14 cellular contexts compared by ENCODE assay signal in the genomic region with DNA sequence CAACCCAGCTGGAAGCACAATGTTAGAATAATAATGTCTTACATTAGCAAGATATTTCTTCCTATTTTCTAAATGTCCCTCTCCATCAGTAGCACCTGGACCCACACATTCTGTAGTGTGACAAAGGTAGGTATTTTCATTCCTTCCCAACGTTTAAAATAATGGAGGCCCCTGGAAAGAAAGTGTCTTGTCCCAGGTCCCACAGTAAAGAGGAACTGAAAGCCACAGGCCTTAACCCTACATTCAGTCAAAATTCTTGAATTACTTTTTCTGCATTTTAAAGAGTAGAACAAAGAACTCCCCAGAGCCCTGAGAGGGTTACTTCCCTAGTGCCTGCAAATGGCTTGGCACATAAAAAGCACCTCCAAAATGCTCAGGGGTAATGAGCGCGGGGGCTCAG. TPM values are rescaled to one million over a fixed set of nuclear protein-coding genes. Genes with fewer than 3 reads are reported as not detected.
A peak's percentile ranks its signal among the peaks of the same experiment; 100 is the strongest.
DNase-seq lines count a peak whose midpoint lies in the region; ATAC-seq and TF ChIP-seq lines count a peak whose summit lies in the region.
"Had no signal": no experiment of that assay in that cellular context is flagged by ENCODE, and none has a peak within 500 bp of the region (broad histone marks: within the 10 kb centered on the region; RNA-seq: fewer than 3 reads in every experiment).

No MANE protein-coding gene starts in this region.

- H3K9me3 ChIP-seq in tibial artery: no peaks in the 10 kb centered on the region
- H3K9me3 ChIP-seq: HAP-1, SJSA1 had no signal

- TF ChIP-seq CTCF in GM12865 (IDR thresholded peaks at IDR 0.05; ENCODE audit: insufficient read depth, low read depth, low read length, missing control alignments) (no peak), GM10266 (IDR thresholded peaks at IDR 0.05; ENCODE audit: control insufficient read depth, insufficient read depth, low read depth, missing control alignments) (no peak), tibial artery (IDR thresholded peaks at IDR 0.05) (no peak)

- peak; percentile 55 for ATAC-seq in GM19397 (IDR thresholded peaks at IDR 0.05; ENCODE audit: unreplicated experiment)
- peak; percentile 63 for ATAC-seq in HG02763 (IDR thresholded peaks at IDR 0.05; ENCODE audit: unreplicated experiment)
- ATAC-seq in HG03520 (IDR thresholded peaks at IDR 0.05; ENCODE audit: unreplicated experiment): peak; percentile 74
- ATAC-seq: esophagus mucosa had no signal

- intact Hi-C loops in tibial artery (cut with DNase I; ENCODE audit: low total_unique reads): no loop called here

- H3K36me3 ChIP-seq in tibial artery: no peaks in the 10 kb centered on the region
- H3K36me3 ChIP-seq: HAP-1, SJSA1 had no signal

- H3K27ac ChIP-seq in tibial artery: no peak overlapping the region
- H3K27ac ChIP-seq: SJSA1 had no signal

- H3K27me3 ChIP-seq in tibial artery: no peaks in the 10 kb centered on the region
- H3K27me3 ChIP-seq: SJSA1 had no signal

- H3K4me1 ChIP-seq in tibial artery: peaks cover 0 to 11% (median 4%) of the 10 kb centered on the region in 4 donors
- H3K4me1 ChIP-seq: HAP-1, SJSA1 had no signal

- H3K4me3 ChIP-seq in GM12865 (ENCODE audit: low read depth, low read length) (no peak overlapping the region), tibial artery (no peak overlapping the region)
- H3K4me3 ChIP-seq: HAP-1, lung, SJSA1 had no signal

- peak; percentile 27 for DNase-seq in GM12865 (ENCODE audit: low read depth)
- DNase-seq in GM10266 (ENCODE audit: extremely low spot score): no peak
- no peak for DNase-seq in tibial artery
- no peak for DNase-seq in 8988T
- DNase-seq in occipital lobe (lab: John Stamatoyannopoulos, UW): no peak
- DNase-seq: activated naive CD8-positive, alpha-beta T cell treated with anti-CD3 and anti-CD28 coated beads, Interleukin-2, amount 10 ng/mL, durations not matched to agents 7 days and 5 days; NCI-H69 had no signal

RNA-seq across cellular contexts. Expression of gene OPCML, which starts 26.3 kb away (rescaled TPM):
- total RNA-seq in occipital lobe: 65.5 TPM
- total RNA-seq: activated naive CD8-positive, alpha-beta T cell treated with anti-CD3 and anti-CD28 coated beads, Interleukin-2, amount 10 ng/mL, durations not matched to agents 7 days and 5 days; esophagus mucosa had no signal
